8 cellular contexts compared by ENCODE assay signal in the genomic region with DNA sequence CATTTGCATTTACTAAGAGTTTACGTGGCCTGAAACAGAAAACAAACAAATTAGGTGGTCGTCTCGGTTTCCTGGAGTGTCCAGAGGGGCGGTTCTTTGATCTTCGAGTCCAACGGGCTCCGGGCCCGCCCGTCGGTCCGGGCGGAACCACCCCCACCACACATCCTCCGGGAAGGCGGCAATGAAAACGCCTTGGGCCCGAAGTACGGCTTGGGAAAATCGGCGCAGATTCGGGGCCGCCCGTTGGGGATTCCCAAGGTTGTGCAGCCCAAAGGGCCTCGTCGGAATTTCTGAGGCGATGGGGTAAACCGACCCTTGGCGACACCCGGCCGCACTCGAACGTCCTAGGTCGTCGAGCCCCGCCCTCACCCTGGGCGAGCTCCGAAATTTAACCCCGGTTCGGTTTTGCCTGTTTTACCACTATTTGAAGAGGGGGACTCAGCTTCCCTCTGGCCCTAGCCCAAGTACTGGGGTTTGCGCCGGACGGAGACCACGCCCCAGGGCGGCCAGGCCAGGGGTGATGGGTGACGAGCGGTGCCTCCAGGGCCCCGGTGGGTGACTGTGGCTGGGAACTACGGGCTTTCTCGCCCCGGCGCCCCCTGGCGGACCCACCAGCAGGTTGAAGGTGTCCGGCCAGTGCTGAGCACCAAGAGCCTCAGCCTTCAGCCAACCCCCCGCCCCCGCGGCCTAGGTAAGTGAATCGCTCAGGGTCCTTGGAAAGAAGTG. TPM values are rescaled to one million over a fixed set of nuclear protein-coding genes. Genes with fewer than 3 reads are reported as not detected.
DNase-seq lines count a peak whose midpoint lies in the region; ATAC-seq and TF ChIP-seq lines count a peak whose summit lies in the region.

No MANE protein-coding gene starts in this region.

- H3K9me3 ChIP-seq in Karpas-422 (ENCODE audit: low read length) (no peaks in the 10 kb centered on the region), stomach (no peaks in the 10 kb centered on the region)

- no peaks in the 10 kb centered on the region for H3K9me3 Mint-ChIP-seq in neural crest cell

- peak; percentile 67 for TF ChIP-seq CTCF in fibroblast of mammary gland (conservative IDR thresholded peaks at IDR 0.05; ENCODE audit: control insufficient read depth, insufficient read depth, low read depth, low read length)
- TF ChIP-seq CTCF in neural crest cell (conservative IDR thresholded peaks at IDR 0.05), result peak; percentile 69
- peak in 4 of 7 experiments; percentile 44 to 67 (median 62) for TF ChIP-seq CTCF in stomach (IDR thresholded peaks at IDR 0.05)

- peak; percentile 62 for ATAC-seq in GM21526 (IDR thresholded peaks at IDR 0.05; ENCODE audit: low FRiP score, unreplicated experiment)

- H3K79me2 ChIP-seq in Karpas-422 (ENCODE audit: low read length), result no peaks in the 10 kb centered on the region

- intact Hi-C loops in stomach (cut with DNase I; ENCODE audit: low total_unique reads), result no loop called here

- H3K27me3 Mint-ChIP-seq in neural crest cell (ENCODE audit: low read depth), result peaks cover 11% of the 10 kb centered on the region

- H3K4me1 Mint-ChIP-seq in neural crest cell, result peaks cover 10% of the 10 kb centered on the region

- H3K4me2 ChIP-seq in Karpas-422 (ENCODE audit: low read depth, low read length, poor library complexity, severe bottlenecking), result peak overlapping the region; percentile 77

- H3K36me3 ChIP-seq in Karpas-422 (ENCODE audit: insufficient read depth, low read length) (peaks cover 10% of the 10 kb centered on the region; the same call in 1 of the 2 replicates), stomach (peaks cover 28 to 47% (median 45%) of the 10 kb centered on the region in 4 donors)

- H4K20me1 ChIP-seq in Karpas-422 (ENCODE audit: insufficient read depth, low read depth, low read length), result no peaks in the 10 kb centered on the region

- H3K4me1 ChIP-seq in Karpas-422 (ENCODE audit: low read length), result peaks cover 36% of the 10 kb centered on the region
- H3K4me1 ChIP-seq in stomach, result peaks cover 0 to 28% (median 23%) of the 10 kb centered on the region in 4 donors

- H3K4me3 ChIP-seq in Karpas-422 (ENCODE audit: low read length) (peak overlapping the region; percentile 66), fibroblast of mammary gland (ENCODE audit: control insufficient read depth, low read depth, low read length) (peak overlapping the region; percentile 56), stomach (peak overlapping the region; percentile 45 to 48 (median 46))

- no peak for TF ChIP-seq POLR2A in stomach (IDR thresholded peaks at IDR 0.05)

- peak overlapping the region; percentile 51; the same call in 1 of the 2 replicates for H2AFZ ChIP-seq in Karpas-422 (ENCODE audit: low read length)

- TF ChIP-seq EP300 in stomach (IDR thresholded peaks at IDR 0.05), result no peak

- no peaks in the 10 kb centered on the region for H3K9me2 ChIP-seq in Karpas-422 (replicated peaks; ENCODE audit: insufficient read depth, low read length)

- H3K27me3 ChIP-seq in Karpas-422 (ENCODE audit: low read length) (no peaks in the 10 kb centered on the region), stomach (no peaks in the 10 kb centered on the region)

- H3K27ac ChIP-seq in Karpas-422 (ENCODE audit: low read length) (peak overlapping the region; percentile 34), stomach (peak overlapping the region; percentile 54 to 83 (median 77))

- DNase-seq in EL (peak; percentile 44), Karpas-422 (peak; percentile 96), fibroblast of mammary gland (ENCODE audit: low read depth) (peak; percentile 72), neural crest cell (ENCODE audit: low read depth, low spot score) (peak; percentile 47), stomach (peak; percentile 78), NCI-H524 treated with DMSO at 0.1 percent for 48 hours (lab: John Stamatoyannopoulos, UW) (no peak)
- peak; percentile 89 to 90 for DNase-seq in activated T-cell treated with anti-CD3 and anti-CD28 coated beads, Interleukin-2, amount 50 U/mL, for 48 hours

- WGBS in stomach, 5 donors, result 10 to 31% (median 17%) methylated on average over 42 to 56 of the region's 56 CpGs

- H3K9ac ChIP-seq in Karpas-422 (ENCODE audit: low read length), result peak overlapping the region; percentile 71

- H3K4me3 Mint-ChIP-seq in neural crest cell, result peak overlapping the region; percentile 64

- H3K27ac Mint-ChIP-seq in neural crest cell (ENCODE audit: unreplicated experiment), result no peak overlapping the region

- H3K36me3 Mint-ChIP-seq in neural crest cell (ENCODE audit: low read depth), result peaks cover 19% of the 10 kb centered on the region

RNA-seq across cellular contexts. Expression of a gene that starts 1.9 kb away (rescaled TPM):
- 0.34 TPM in 1 of 2 replicates, not detected in the other for total RNA-seq in Karpas-422 (2014; rRNA removed; shearing (Covaris generic); ENCODE audit: low replicate concordance)
- total RNA-seq in neural crest cell (0.54 and 0.84 TPM in 2 replicates), stomach (1 to 10 TPM in 1 of 5 donors, not detected in 4; 4.1 TPM)
- under 1 TPM; 0.25 to 0.85 (median 0.61) TPM for polyA plus RNA-seq in stomach

RNA-seq across cellular contexts. Expression of a gene that starts 13.1 kb away (rescaled TPM):
- 33.0 and 85.4 TPM in 2 replicates for total RNA-seq in Karpas-422 (2014; rRNA removed; shearing (Covaris generic); ENCODE audit: low replicate concordance)
- 65.2 and 77.2 TPM in 2 replicates for total RNA-seq in neural crest cell
- total RNA-seq in stomach, result 100 to 1,000 TPM in 1 of 5 donors, 10 to 100 TPM in 4; 54.6 to 162 (median 74.7) TPM
- 10 to 100 TPM; 27.0 to 32.2 (median 30.0) TPM for polyA plus RNA-seq in stomach

RNA-seq across cellular contexts. Expression of a gene that starts 19.3 kb away (rescaled TPM):
- 43.0 and 105 TPM in 2 replicates for total RNA-seq in Karpas-422 (2014; rRNA removed; shearing (Covaris generic); ENCODE audit: low replicate concordance)
- total RNA-seq in neural crest cell (101 and 108 TPM in 2 replicates), stomach (100 to 1,000 TPM in 3 of 5 donors, 10 to 100 TPM in 2; 31.9 to 195 (median 112) TPM)
- 10 to 100 TPM; 56.1 to 78.5 (median 64.4) TPM for polyA plus RNA-seq in stomach
